Comparison of ENCODE assay signal across 8 cellular contexts in the genomic region with DNA sequence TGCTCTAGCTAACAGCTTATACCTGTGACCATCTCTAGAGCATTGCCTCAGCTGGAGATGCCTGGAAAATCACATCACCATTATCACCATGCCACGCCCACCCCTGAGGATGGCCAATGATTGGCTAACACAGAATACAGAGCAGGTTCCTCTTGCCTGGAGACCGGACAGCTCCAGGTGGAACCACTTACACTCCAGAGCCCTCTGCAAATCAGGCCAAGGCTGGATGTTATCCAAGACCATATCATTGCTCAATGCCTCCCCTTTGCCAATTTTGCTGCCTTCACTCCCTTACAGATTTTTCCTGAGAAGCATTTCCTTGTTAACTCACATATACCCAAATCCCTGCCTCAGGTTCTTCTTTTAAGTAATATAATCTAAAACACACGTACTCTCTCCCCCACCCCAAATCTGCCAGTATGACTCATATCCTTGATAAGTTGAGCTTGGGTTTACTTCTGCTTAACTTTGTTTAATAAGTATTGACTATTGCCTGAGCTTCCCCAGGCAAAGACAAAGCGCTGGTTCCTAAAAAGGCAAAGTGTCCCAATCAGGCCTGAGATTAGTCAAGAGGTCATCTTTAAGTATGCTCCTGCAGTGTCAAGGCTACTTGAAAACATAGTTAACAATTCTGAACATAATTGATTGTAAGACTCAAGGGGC.
A peak's percentile ranks its signal among the peaks of the same experiment; 100 is the strongest.
DNase-seq lines count a peak whose midpoint lies in the region; ATAC-seq and TF ChIP-seq lines count a peak whose summit lies in the region.

No MANE protein-coding gene starts in this region.

- no peaks in the 10 kb centered on the region for H3K36me3 ChIP-seq in lung (ENCODE audit: control insufficient read depth in 2 of 2, insufficient read depth in 2 of 2, low read length in 2 of 2)

- peak; percentile 86 for ATAC-seq in lung (ENCODE audit: insufficient read depth, low FRiP score)
- no peak for ATAC-seq in GM21526 (IDR thresholded peaks at IDR 0.05; ENCODE audit: low FRiP score, unreplicated experiment)
- ATAC-seq in stimulated activated naive B cell treated with anti-CD40 and anti-IgM and Interleukin-4, amounts not matched to agents 10 μg/mL and 1 μg/mL and 100 μg/mL, for 72 hours (replicated peaks) = no peak
- ATAC-seq in GM18870 (IDR thresholded peaks at IDR 0.05; ENCODE audit: unreplicated experiment) = no peak

- H3K27me3 ChIP-seq in lung (ENCODE audit: control insufficient read depth, insufficient read depth) = no peaks in the 10 kb centered on the region

- no peaks in the 10 kb centered on the region for H3K9me3 ChIP-seq in lung (ENCODE audit: control insufficient read depth in 2 of 2, insufficient read depth in 1 of 2, low read length in 1 of 2)

- DNase-seq in Caki2 (ENCODE audit: low read depth) = peak; percentile 12
- DNase-seq in KBM-7 = peak; percentile 8
- peak; percentile 10 for DNase-seq in brain pericyte (ENCODE audit: low read depth, low spot score)
- DNase-seq in lung (ENCODE audit: low spot score) = peak; percentile 83
- DNase-seq in stimulated activated naive B cell treated with anti-CD40 and anti-IgM and Interleukin-4, amounts not matched to agents 10 μg/mL and 1 μg/mL and 100 μg/mL, for 72 hours = no peak
- no peak for DNase-seq in NCI-H1930 (lab: John Stamatoyannopoulos, UW)

- no peaks in the 10 kb centered on the region for H3K4me1 Mint-ChIP-seq in stimulated activated naive B cell treated with anti-CD40 and anti-IgM and Interleukin-4, amounts not matched to agents 10 μg/mL and 1 μg/mL and 100 μg/mL, for 72 hours

- 46 to 51% methylated on average over 4 of the region's 4 CpGs for WGBS in lung, 2 donors

- H3K27ac ChIP-seq in lung (ENCODE audit: low read depth in 1 of 2, low read length in 1 of 2) = no peak overlapping the region

- no peaks in the 10 kb centered on the region for H3K4me1 ChIP-seq in lung (ENCODE audit: control insufficient read depth in 2 of 2, insufficient read depth in 2 of 2, low read length in 2 of 2)

- H3K36me3 Mint-ChIP-seq in stimulated activated naive B cell treated with anti-CD40 and anti-IgM and Interleukin-4, amounts not matched to agents 10 μg/mL and 1 μg/mL and 100 μg/mL, for 72 hours = no peaks in the 10 kb centered on the region

- no peak overlapping the region for H3K4me3 ChIP-seq in lung

- no peak overlapping the region for H3K27ac Mint-ChIP-seq in stimulated activated naive B cell treated with anti-CD40 and anti-IgM and Interleukin-4, amounts not matched to agents 10 μg/mL and 1 μg/mL and 100 μg/mL, for 72 hours

- H3K9me3 Mint-ChIP-seq in stimulated activated naive B cell treated with anti-CD40 and anti-IgM and Interleukin-4, amounts not matched to agents 10 μg/mL and 1 μg/mL and 100 μg/mL, for 72 hours = no peaks in the 10 kb centered on the region

- no peaks in the 10 kb centered on the region for H3K27me3 Mint-ChIP-seq in stimulated activated naive B cell treated with anti-CD40 and anti-IgM and Interleukin-4, amounts not matched to agents 10 μg/mL and 1 μg/mL and 100 μg/mL, for 72 hours

- H3K4me3 Mint-ChIP-seq in stimulated activated naive B cell treated with anti-CD40 and anti-IgM and Interleukin-4, amounts not matched to agents 10 μg/mL and 1 μg/mL and 100 μg/mL, for 72 hours = no peak overlapping the region

- no peak for TF ChIP-seq CTCF in lung (IDR thresholded peaks at IDR 0.05; ENCODE audit: control extremely low read depth, extremely low read depth)

- in situ Hi-C loops in Caki2 (cut with HindIII; ENCODE audit: low pct_unique_long_range_greater_than_20kb, low sequenced_read_pairs) = no loop called here
- in situ Hi-C loops in KBM-7 (cut with MboI; ENCODE audit: low pct_unique_long_range_greater_than_20kb, low sequenced_read_pairs) = no loop called here

Comparison
In these comparisons a context has a peak if more than half of its experiments do, and no peak if none do; other contexts are left out.
1. DNase-seq: peak in Caki2 (single experiment), KBM-7 (single experiment), brain pericyte (single experiment) and lung (single experiment); none in stimulated activated naive B cell treated with anti-CD40 and anti-IgM and Interleukin-4, amounts not matched to agents 10 μg/mL and 1 μg/mL and 100 μg/mL, for 72 hours (single experiment) and NCI-H1930 (0 of 2).